ENCODE assay signal across 23 cellular contexts in genomic region chr1:244556263-244556662, GRCh38.
DNase-seq lines count a peak whose midpoint lies in the region; ATAC-seq, FAIRE-seq and TF ChIP-seq lines count a peak whose summit lies in the region.
"Had no signal": no experiment of that assay in that cellular context is flagged by ENCODE, and none has a peak within 500 bp of the region (broad histone marks: within the 10 kb centered on the region; RNA-seq: fewer than 3 reads in every experiment).

No MANE protein-coding gene starts in this region.

- intact Hi-C loops in K562 (cut with micrococcal nuclease), result no loop called here

- in situ Hi-C loops in K562 (cut with MboI), result no loop called here

- TF ChIP-seq RAD21 in K562 (CRISPR knock-in tag; conservative IDR thresholded peaks at IDR 0.05 in 1 of 2, IDR thresholded peaks at IDR 0.05 in 1 of 2), result no peak

- TF ChIP-seq POLR2A in K562 (conservative IDR thresholded peaks at IDR 0.05), result no peak

- no peak for DNase-seq in K562 (ENCODE audit: extremely low read depth in 1 of 4, low spot score in 3 of 4)
- no peak for DNase-seq in MV-4-11 (lab: John Stamatoyannopoulos, UW)
- DNase-seq in right atrium auricular region (ENCODE audit: low spot score), result no peak
- DNase-seq: ACHN; BE2C; C1 segment of cervical spinal cord; CD4-positive, alpha-beta memory T cell; CD4-positive, CD25-positive, alpha-beta regulatory T cell; CD8-positive, alpha-beta memory T cell; COR-L47; DMS 273 treated with DMSO at 0.1 percent for 48 hours; DMS153; DMS53; DMS79; DND-41; EL; GF-D8 had no signal

- H3K27me3 ChIP-seq in K562 (ENCODE audit: control insufficient read depth in 2 of 2, insufficient read depth in 2 of 2, low read length in 2 of 2) (no peaks in the 10 kb centered on the region), right atrium auricular region (no peaks in the 10 kb centered on the region)
- H3K27me3 ChIP-seq: BE2C, BLaER1 had no signal

- H3K27ac ChIP-seq in HEK293 (ENCODE audit: extremely low read depth, low read depth, low read length) (no peak overlapping the region), K562 (ENCODE audit: extremely low read depth, low read depth, low read length) (no peak overlapping the region), right atrium auricular region (no peak overlapping the region)
- H3K27ac ChIP-seq: 22Rv1, BLaER1 had no signal

- POLR2A ChIA-PET in HEK293 (lab: Yijun Ruan, JAX) (no interaction called here), K562 (lab: Yijun Ruan, JAX) (no interaction called here)

- no peaks in the 10 kb centered on the region for H3K9me1 ChIP-seq in K562 (ENCODE audit: control insufficient read depth, insufficient read depth, low read length)

- H3K4me1 ChIP-seq in HEK293 (ENCODE audit: control insufficient read depth, insufficient read depth, low read length), result no peaks in the 10 kb centered on the region
- H3K4me1 ChIP-seq in K562 (replicated peaks in 1 of 2; ENCODE audit: control insufficient read depth in 2 of 2, insufficient read depth in 2 of 2, low read length in 2 of 2), result no peaks in the 10 kb centered on the region
- H3K4me1 ChIP-seq in right atrium auricular region, result no peaks in the 10 kb centered on the region
- H3K4me1 ChIP-seq: BE2C, BLaER1 had no signal

- H3K4me2 ChIP-seq in K562 (ENCODE audit: insufficient read depth, low read length), result no peak overlapping the region
- H3K4me2 ChIP-seq: BLaER1 had no signal

- BruUV-seq in K562 (replicated peaks; lab: Mats Ljungman, UMichigan), result no TSS peak

- H2AFZ ChIP-seq in K562 (ENCODE audit: low read depth, low read length), result no peak overlapping the region

- H4K20me1 ChIP-seq in K562 (replicated peaks; ENCODE audit: control insufficient read depth, insufficient read depth, low read length), result no peaks in the 10 kb centered on the region
- H4K20me1 ChIP-seq: BLaER1 had no signal

- WGBS in K562 (ENCODE audit: insufficient coverage, low coverage, missing lambda C conversion rate), result 0% methylated on average over 1 of the region's 1 CpG

- FAIRE-seq in A204.1 (lab: Jason Lieb, UNC), result peak; percentile 19
- no peak for FAIRE-seq in K562 (lab: Jason Lieb, UNC)
- FAIRE-seq: GM12891, GM19239 had no signal

- CTCF ChIA-PET in HEK293 (lab: Yijun Ruan, JAX) (interaction anchor here (0.8 kb wide), 1 partner anchor 240 kb away, joined by 3 read pairs; no protein-coding TSS in a partner anchor), K562 (lab: Yijun Ruan, JAX; ENCODE audit: low intra/inter-chr PET ratio) (no interaction called here)

- no peak overlapping the region for H3K9ac ChIP-seq in K562 (ENCODE audit: insufficient read depth in 1 of 2, low read depth in 2 of 2, low read length in 2 of 2)
- H3K9ac ChIP-seq: BLaER1 had no signal

- TF ChIP-seq EP300 in K562 (IDR thresholded peaks at IDR 0.05; ENCODE audit: low read length), result no peak

- H3K36me3 ChIP-seq in HEK293 (ENCODE audit: control insufficient read depth in 2 of 2, insufficient read depth in 1 of 2, low read length in 2 of 2) (no peaks in the 10 kb centered on the region), K562 (ENCODE audit: control insufficient read depth, insufficient read depth, low read length) (no peaks in the 10 kb centered on the region), right atrium auricular region (no peaks in the 10 kb centered on the region)
- H3K36me3 ChIP-seq: BE2C, BLaER1 had no signal

- no peaks in the 10 kb centered on the region for H3K79me2 ChIP-seq in K562 (ENCODE audit: control insufficient read depth, insufficient read depth, low read length)

- TF ChIP-seq CTCF in HEK293 (tag by site-specific recombination; IDR thresholded peaks at IDR 0.05), result no peak
- no peak for TF ChIP-seq CTCF in K562 (IDR thresholded peaks at IDR 0.05 in 2 of 3, conservative IDR thresholded peaks at IDR 0.05 in 1 of 3; ENCODE audit: insufficient read depth in 2 of 3, low read depth in 1 of 3, low read length in 3 of 3)
- TF ChIP-seq CTCF in right atrium auricular region (IDR thresholded peaks at IDR 0.05), result no peak

- H3K4me3 ChIP-seq in HEK293 (ENCODE audit: low read depth, low read length) (no peak overlapping the region), K562 (no peak overlapping the region), right atrium auricular region (no peak overlapping the region)
- H3K4me3 ChIP-seq: BLaER1 had no signal

- ATAC-seq in K562, result no peak

- peaks cover 6% of the 10 kb centered on the region for H3K9me3 ChIP-seq in HEK293 (ENCODE audit: control insufficient read depth, insufficient read depth, low read depth, low read length)
- no peaks in the 10 kb centered on the region for H3K9me3 ChIP-seq in K562 (replicated peaks; ENCODE audit: control insufficient read depth, insufficient read depth, low read depth, low read length)
- peaks cover 0 to 32% of the 10 kb centered on the region in 2 donors for H3K9me3 ChIP-seq in right atrium auricular region
- H3K9me3 ChIP-seq: BE2C had no signal

TF ChIP-seq in HEK293, 187 proteins besides CTCF, POLR2A, EP300 and RAD21:
- TF ChIP-seq SETDB1 (IDR thresholded peaks at IDR 0.05; ENCODE audit: insufficient read length, low read length) (peak; percentile 82), ZBTB6 (tag by site-specific recombination; IDR thresholded peaks at IDR 0.05) (no peak)

TF ChIP-seq in K562, 482 proteins besides CTCF, POLR2A, EP300 and RAD21:
- TF ChIP-seq RBM25 (IDR thresholded peaks at IDR 0.05; ENCODE audit: low read depth, low read length, severe bottlenecking) (peak; percentile 56), POLR2AphosphoS5 (IDR thresholded peaks at IDR 0.05; ENCODE audit: control insufficient read depth, insufficient read depth, low read depth, low read length) (no peak), ZNF507 (tag; conservative IDR thresholded peaks at IDR 0.05) (peak; percentile 95)
